ENCODE assay signal across 1 cellular context in the genomic region with DNA sequence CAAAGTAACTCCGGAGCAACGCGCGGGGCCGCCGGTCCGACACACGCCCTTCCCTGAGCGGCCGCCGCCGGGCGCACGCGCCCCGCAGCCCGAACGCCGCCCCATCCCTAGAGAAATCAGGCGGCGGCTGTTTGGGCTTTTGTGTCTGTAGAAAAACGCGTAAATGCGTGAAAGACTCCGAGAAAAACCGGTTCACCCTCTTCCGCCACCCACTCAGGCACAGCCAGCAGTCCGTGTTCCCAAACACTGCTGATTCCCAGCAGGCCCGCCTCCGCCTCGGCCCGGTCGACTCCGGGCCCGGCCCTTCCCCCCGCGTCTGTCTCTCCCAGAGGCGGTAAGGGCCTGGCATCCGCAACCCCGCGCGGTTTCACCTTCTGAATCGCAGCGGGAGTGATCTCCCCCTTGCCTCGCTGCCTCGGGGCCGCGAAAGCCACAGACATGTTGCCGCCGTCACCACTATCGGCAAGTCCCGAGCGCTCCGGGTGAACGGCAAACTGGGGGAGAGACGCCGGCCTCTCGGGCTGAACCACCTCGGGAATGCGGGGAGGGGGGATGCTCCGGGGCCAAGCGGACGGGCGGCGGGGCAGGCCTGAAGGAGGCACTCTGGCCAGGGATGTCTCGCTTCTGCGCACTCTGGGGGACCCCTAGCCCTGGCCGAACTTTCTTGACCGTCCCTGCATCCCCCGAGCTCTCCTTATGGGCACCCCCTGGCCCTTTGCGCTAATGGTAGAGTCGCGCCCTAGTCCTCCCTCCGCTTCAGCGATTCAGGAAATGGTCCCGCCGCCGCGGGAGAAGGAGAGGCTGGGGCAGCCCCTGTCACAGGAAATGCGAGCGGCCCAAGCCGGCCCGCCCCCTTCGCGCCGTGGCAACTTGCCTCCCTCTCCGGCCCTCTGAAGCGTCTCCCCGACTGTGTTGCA.
A peak's percentile ranks its signal among the peaks of the same experiment; 100 is the strongest.
TF ChIP-seq lines count a peak whose summit lies in the region.

A gene with protein sequence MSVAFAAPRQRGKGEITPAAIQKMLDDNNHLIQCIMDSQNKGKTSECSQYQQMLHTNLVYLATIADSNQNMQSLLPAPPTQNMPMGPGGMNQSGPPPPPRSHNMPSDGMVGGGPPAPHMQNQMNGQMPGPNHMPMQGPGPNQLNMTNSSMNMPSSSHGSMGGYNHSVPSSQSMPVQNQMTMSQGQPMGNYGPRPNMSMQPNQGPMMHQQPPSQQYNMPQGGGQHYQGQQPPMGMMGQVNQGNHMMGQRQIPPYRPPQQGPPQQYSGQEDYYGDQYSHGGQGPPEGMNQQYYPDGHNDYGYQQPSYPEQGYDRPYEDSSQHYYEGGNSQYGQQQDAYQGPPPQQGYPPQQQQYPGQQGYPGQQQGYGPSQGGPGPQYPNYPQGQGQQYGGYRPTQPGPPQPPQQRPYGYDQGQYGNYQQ (minus strand): TSS at position 484 of the 917 bp plus-strand sequence. CDS start 44 bp downstream, at position 440.

TF ChIP-seq in K562, 482 proteins besides CTCF, POLR2A, EP300 and RAD21 (continued from another document):
- TF ChIP-seq, protein P1, sequence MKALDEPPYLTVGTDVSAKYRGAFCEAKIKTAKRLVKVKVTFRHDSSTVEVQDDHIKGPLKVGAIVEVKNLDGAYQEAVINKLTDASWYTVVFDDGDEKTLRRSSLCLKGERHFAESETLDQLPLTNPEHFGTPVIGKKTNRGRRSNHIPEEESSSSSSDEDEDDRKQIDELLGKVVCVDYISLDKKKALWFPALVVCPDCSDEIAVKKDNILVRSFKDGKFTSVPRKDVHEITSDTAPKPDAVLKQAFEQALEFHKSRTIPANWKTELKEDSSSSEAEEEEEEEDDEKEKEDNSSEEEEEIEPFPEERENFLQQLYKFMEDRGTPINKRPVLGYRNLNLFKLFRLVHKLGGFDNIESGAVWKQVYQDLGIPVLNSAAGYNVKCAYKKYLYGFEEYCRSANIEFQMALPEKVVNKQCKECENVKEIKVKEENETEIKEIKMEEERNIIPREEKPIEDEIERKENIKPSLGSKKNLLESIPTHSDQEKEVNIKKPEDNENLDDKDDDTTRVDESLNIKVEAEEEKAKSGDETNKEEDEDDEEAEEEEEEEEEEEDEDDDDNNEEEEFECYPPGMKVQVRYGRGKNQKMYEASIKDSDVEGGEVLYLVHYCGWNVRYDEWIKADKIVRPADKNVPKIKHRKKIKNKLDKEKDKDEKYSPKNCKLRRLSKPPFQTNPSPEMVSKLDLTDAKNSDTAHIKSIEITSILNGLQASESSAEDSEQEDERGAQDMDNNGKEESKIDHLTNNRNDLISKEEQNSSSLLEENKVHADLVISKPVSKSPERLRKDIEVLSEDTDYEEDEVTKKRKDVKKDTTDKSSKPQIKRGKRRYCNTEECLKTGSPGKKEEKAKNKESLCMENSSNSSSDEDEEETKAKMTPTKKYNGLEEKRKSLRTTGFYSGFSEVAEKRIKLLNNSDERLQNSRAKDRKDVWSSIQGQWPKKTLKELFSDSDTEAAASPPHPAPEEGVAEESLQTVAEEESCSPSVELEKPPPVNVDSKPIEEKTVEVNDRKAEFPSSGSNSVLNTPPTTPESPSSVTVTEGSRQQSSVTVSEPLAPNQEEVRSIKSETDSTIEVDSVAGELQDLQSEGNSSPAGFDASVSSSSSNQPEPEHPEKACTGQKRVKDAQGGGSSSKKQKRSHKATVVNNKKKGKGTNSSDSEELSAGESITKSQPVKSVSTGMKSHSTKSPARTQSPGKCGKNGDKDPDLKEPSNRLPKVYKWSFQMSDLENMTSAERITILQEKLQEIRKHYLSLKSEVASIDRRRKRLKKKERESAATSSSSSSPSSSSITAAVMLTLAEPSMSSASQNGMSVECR (CRISPR knock-in tag; IDR thresholded peaks at IDR 0.05) = peak; percentile 52
- no peak for TF ChIP-seq ZEB2 (IDR thresholded peaks at IDR 0.05)
- TF ChIP-seq, protein P2, sequence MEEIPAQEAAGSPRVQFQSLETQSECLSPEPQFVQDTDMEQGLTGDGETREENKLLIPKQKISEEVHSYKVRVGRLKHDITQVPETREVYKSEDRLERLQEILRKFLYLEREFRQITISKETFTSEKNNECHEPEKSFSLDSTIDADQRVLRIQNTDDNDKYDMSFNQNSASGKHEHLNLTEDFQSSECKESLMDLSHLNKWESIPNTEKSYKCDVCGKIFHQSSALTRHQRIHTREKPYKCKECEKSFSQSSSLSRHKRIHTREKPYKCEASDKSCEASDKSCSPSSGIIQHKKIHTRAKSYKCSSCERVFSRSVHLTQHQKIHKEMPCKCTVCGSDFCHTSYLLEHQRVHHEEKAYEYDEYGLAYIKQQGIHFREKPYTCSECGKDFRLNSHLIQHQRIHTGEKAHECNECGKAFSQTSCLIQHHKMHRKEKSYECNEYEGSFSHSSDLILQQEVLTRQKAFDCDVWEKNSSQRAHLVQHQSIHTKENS (CRISPR knock-in tag; IDR thresholded peaks at IDR 0.05) = no peak
- TF ChIP-seq POLR3G (IDR thresholded peaks at IDR 0.05; ENCODE audit: extremely low read depth, insufficient read length, insufficient replicate concordance) = no peak
- TF ChIP-seq, protein P3, sequence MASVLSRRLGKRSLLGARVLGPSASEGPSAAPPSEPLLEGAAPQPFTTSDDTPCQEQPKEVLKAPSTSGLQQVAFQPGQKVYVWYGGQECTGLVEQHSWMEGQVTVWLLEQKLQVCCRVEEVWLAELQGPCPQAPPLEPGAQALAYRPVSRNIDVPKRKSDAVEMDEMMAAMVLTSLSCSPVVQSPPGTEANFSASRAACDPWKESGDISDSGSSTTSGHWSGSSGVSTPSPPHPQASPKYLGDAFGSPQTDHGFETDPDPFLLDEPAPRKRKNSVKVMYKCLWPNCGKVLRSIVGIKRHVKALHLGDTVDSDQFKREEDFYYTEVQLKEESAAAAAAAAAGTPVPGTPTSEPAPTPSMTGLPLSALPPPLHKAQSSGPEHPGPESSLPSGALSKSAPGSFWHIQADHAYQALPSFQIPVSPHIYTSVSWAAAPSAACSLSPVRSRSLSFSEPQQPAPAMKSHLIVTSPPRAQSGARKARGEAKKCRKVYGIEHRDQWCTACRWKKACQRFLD (CRISPR knock-in tag; IDR thresholded peaks at IDR 0.05) = no peak
- no peak for TF ChIP-seq BRD9 (IDR thresholded peaks at IDR 0.05; ENCODE audit: low read depth, partially characterized antibody)
- no peak; the same call in 1 of the 2 replicates for TF ChIP-seq HMG20A (CRISPR knock-in tag; conservative IDR thresholded peaks at IDR 0.05)
- no peak for TF ChIP-seq NFE2L1 (tag; IDR thresholded peaks at IDR 0.05; ENCODE audit: borderline replicate concordance, low read depth)
